1 cellular context compared by ENCODE assay signal in the genomic region with DNA sequence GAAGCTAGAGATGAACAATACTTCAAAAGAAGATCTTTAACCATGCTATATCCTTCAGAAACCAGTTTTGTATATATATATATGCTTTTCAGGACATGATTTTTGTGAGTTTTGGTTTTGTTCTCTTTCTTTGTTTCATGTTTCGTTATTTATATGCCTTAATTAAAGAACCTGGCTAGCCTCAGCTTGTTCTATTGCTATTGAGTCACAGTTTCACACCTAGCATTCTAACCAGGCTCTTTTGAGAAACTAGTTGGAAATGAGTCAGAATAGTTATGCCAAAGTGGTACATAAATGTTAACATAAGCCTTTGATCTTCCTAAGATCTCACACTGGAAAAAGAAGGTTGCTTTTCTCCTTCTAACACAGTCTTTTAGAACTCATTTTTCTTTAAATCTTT.
A peak's percentile ranks its signal among the peaks of the same experiment; 100 is the strongest.
TF ChIP-seq lines count a peak whose summit lies in the region.

No MANE protein-coding gene starts in this region.

TF ChIP-seq in GM12878, 131 proteins besides CTCF, POLR2A, EP300 and RAD21 (continued from another document):
- no peak for TF ChIP-seq CHD2 (IDR thresholded peaks at IDR 0.05; ENCODE audit: borderline replicate concordance, low read depth, low read length)
- TF ChIP-seq GATAD2B (conservative IDR thresholded peaks at IDR 0.05; ENCODE audit: low read depth), result no peak
- no peak for TF ChIP-seq ZNF207 (IDR thresholded peaks at IDR 0.05; ENCODE audit: borderline replicate concordance)
- 0 out of 2 replicates have a peak, but pooled peaks have one; percentile 31 for TF ChIP-seq BCL11A (IDR thresholded peaks at IDR 0.05; ENCODE audit: low read depth, low read length)
- TF ChIP-seq MTA2 (IDR thresholded peaks at IDR 0.05; ENCODE audit: low read depth), result peak; percentile 74
- TF ChIP-seq ATF7 (IDR thresholded peaks at IDR 0.05; ENCODE audit: low read depth), result 0 out of 2 replicates have a peak, but pooled peaks have one; percentile 11
- 0 out of 4 replicates have a peak, but pooled peaks have one; percentile 16 to 37 for TF ChIP-seq IKZF2 (IDR thresholded peaks at IDR 0.05)
- TF ChIP-seq NFXL1 (IDR thresholded peaks at IDR 0.05; ENCODE audit: borderline replicate concordance), result no peak
TF ChIP-seq in GM12878: peak in this region for 6.
